ENCODE assay signal across 12 cellular contexts in genomic region chr2:217947341-217948316, GRCh38. TPM values are rescaled to one million over a fixed set of nuclear protein-coding genes. Genes with fewer than 3 reads are reported as not detected.
DNase-seq lines count a peak whose midpoint lies in the region; ATAC-seq and TF ChIP-seq lines count a peak whose summit lies in the region.
"Had no signal": no experiment of that assay in that cellular context is flagged by ENCODE, and none has a peak within 500 bp of the region (broad histone marks: within the 10 kb centered on the region; RNA-seq: fewer than 3 reads in every experiment).

No MANE protein-coding gene starts in this region.

- H3K4me1 Mint-ChIP-seq in WTC11: peaks cover 42% of the 10 kb centered on the region
- H3K4me1 Mint-ChIP-seq in activated T-cell treated with anti-CD3 and anti-CD28 coated beads, Interleukin-2, amount 50 U/mL, for 72 hours (ENCODE audit: low read depth): no peaks in the 10 kb centered on the region
- H3K4me1 Mint-ChIP-seq in immature natural killer cell: peaks cover 0 to 2% of the 10 kb centered on the region in 2 donors

- H3K27ac Mint-ChIP-seq in WTC11: no peak overlapping the region
- H3K27ac Mint-ChIP-seq in activated T-cell treated with anti-CD3 and anti-CD28 coated beads, Interleukin-2, amount 50 U/mL, for 72 hours: no peak overlapping the region
- H3K27ac Mint-ChIP-seq in immature natural killer cell: no peak overlapping the region
- H3K27ac Mint-ChIP-seq: activated naive CD8-positive, alpha-beta T cell treated with anti-CD3 and anti-CD28 coated beads for 36 hours had no signal

- H3K4me3 Mint-ChIP-seq in WTC11 (no peak overlapping the region), immature natural killer cell (no peak overlapping the region)
- no peak overlapping the region for H3K4me3 Mint-ChIP-seq in activated T-cell treated with anti-CD3 and anti-CD28 coated beads, Interleukin-2, amount 50 U/mL, for 72 hours
- H3K4me3 Mint-ChIP-seq: activated naive CD8-positive, alpha-beta T cell treated with anti-CD3 and anti-CD28 coated beads for 36 hours had no signal

- no peaks in the 10 kb centered on the region for H3K27me3 ChIP-seq in stomach smooth muscle (ENCODE audit: control insufficient read depth in 1 of 2, insufficient read depth in 2 of 2, low read length in 2 of 2)
- H3K27me3 ChIP-seq: SJSA1 had no signal

- no peak for TF ChIP-seq CTCF in WTC11 (IDR thresholded peaks at IDR 0.05)

- peak overlapping the region; percentile 46 for H3K27ac ChIP-seq in stomach smooth muscle (ENCODE audit: low read length)
- H3K27ac ChIP-seq: SJSA1 had no signal

- no peak overlapping the region for H3K4me3 ChIP-seq in stomach smooth muscle (ENCODE audit: low read length in 2 of 2)
- H3K4me3 ChIP-seq: SJSA1 had no signal

- H3K36me3 ChIP-seq in stomach smooth muscle (ENCODE audit: control insufficient read depth in 2 of 2, insufficient read depth in 2 of 2, low read length in 2 of 2): no peaks in the 10 kb centered on the region
- H3K36me3 ChIP-seq: SJSA1 had no signal

- CTCF ChIA-PET in WTC11 (lab: Charles Lee): interaction anchor here (0.7 to 3.5 kb wide), 35 partner anchors 9 to 191 kb away, joined by 3 to 27 read pairs (median 4); partner anchors contain the start of gene TNS1

- H3K9me3 ChIP-seq in stomach smooth muscle (ENCODE audit: control insufficient read depth in 2 of 2, low read length in 2 of 2): no peaks in the 10 kb centered on the region
- H3K9me3 ChIP-seq: SJSA1 had no signal

- DNase-seq in NCI-H526 (lab: John Stamatoyannopoulos, UW) (peak; percentile 8), NCI-H526 treated with DMSO at 0.1 percent for 48 hours (lab: John Stamatoyannopoulos, UW) (no peak), WTC11 (ENCODE audit: low spot score) (peak; percentile 54), iPS-NIHi7 (ENCODE audit: extremely low spot score) (peak; percentile 76), immature natural killer cell (no peak), dermis blood vessel endothelial cell (no peak)
- DNase-seq in activated T-cell treated with anti-CD3 and anti-CD28 coated beads, Interleukin-2, amount 50 U/mL, for 72 hours: no peak
- DNase-seq: activated CD4-positive, alpha-beta T cell treated with anti-CD3 and anti-CD28 coated beads, Interleukin-2, amount 50 U/mL, for 4 hours; activated naive CD8-positive, alpha-beta T cell treated with anti-CD3 and anti-CD28 coated beads for 36 hours; NCI-H226 had no signal

- H3K9me3 Mint-ChIP-seq in WTC11: no peaks in the 10 kb centered on the region
- no peaks in the 10 kb centered on the region for H3K9me3 Mint-ChIP-seq in activated T-cell treated with anti-CD3 and anti-CD28 coated beads, Interleukin-2, amount 50 U/mL, for 72 hours
- no peaks in the 10 kb centered on the region for H3K9me3 Mint-ChIP-seq in immature natural killer cell
- H3K9me3 Mint-ChIP-seq: activated naive CD8-positive, alpha-beta T cell treated with anti-CD3 and anti-CD28 coated beads for 36 hours had no signal

- H3K36me3 Mint-ChIP-seq in WTC11: no peaks in the 10 kb centered on the region
- H3K36me3 Mint-ChIP-seq in activated T-cell treated with anti-CD3 and anti-CD28 coated beads, Interleukin-2, amount 50 U/mL, for 72 hours (ENCODE audit: insufficient read depth in 2 of 2): no peaks in the 10 kb centered on the region
- H3K36me3 Mint-ChIP-seq in immature natural killer cell: no peaks in the 10 kb centered on the region
- H3K36me3 Mint-ChIP-seq: activated naive CD8-positive, alpha-beta T cell treated with anti-CD3 and anti-CD28 coated beads for 36 hours had no signal

- no peaks in the 10 kb centered on the region for H3K27me3 Mint-ChIP-seq in WTC11 (ENCODE audit: low read depth)
- peaks cover 22% of the 10 kb centered on the region for H3K27me3 Mint-ChIP-seq in activated T-cell treated with anti-CD3 and anti-CD28 coated beads, Interleukin-2, amount 50 U/mL, for 72 hours (ENCODE audit: low read depth)
- H3K27me3 Mint-ChIP-seq in immature natural killer cell (ENCODE audit: low read depth in 3 of 3): peaks cover 3 to 8% (median 3%) of the 10 kb centered on the region in 3 donors

- POLR2A ChIA-PET in WTC11 (lab: Charles Lee): interaction anchor here (0.6 to 1.4 kb wide), 3 partner anchors 10 to 61 kb away, joined by 3 to 11 read pairs (median 3); no protein-coding TSS in a partner anchor

- H3K4me1 ChIP-seq in stomach smooth muscle (ENCODE audit: control insufficient read depth, insufficient read depth, low read length): peaks cover 86% of the 10 kb centered on the region

- peak overlapping the region in 1 of 2 donors; percentile 23 for H3K9ac ChIP-seq in stomach smooth muscle (ENCODE audit: low read length in 2 of 2)

- ATAC-seq in WTC11: peak; percentile 72
- no peak for ATAC-seq in activated T-cell treated with anti-CD3 and anti-CD28 coated beads, Interleukin-2, amount 50 U/mL, for 72 hours (replicated peaks in 1 of 2)

TF ChIP-seq in WTC11, 78 proteins besides CTCF, POLR2A, EP300 and RAD21:
- TF ChIP-seq USF1 (CRISPR knock-in tag; IDR thresholded peaks at IDR 0.05) (no peak), ZNF232 (CRISPR knock-in tag; IDR thresholded peaks at IDR 0.05) (no peak), MYBL2 (CRISPR knock-in tag; IDR thresholded peaks at IDR 0.05) (no peak), ETV6 (CRISPR knock-in tag; IDR thresholded peaks at IDR 0.05) (no peak), TCF7 (CRISPR knock-in tag; IDR thresholded peaks at IDR 0.05; ENCODE audit: low read depth) (no peak), MAX (CRISPR knock-in tag; IDR thresholded peaks at IDR 0.05) (no peak), ZNF416 (CRISPR knock-in tag; IDR thresholded peaks at IDR 0.05) (no peak), IRF2 (CRISPR knock-in tag; IDR thresholded peaks at IDR 0.05; ENCODE audit: borderline replicate concordance, low read depth) (no peak), ZNF396 (CRISPR knock-in tag; IDR thresholded peaks at IDR 0.05; ENCODE audit: borderline replicate concordance) (no peak)

RNA-seq across cellular contexts. Expression of gene TNS1, which starts 55.2 kb away (rescaled TPM):
- total RNA-seq in WTC11 (2021) (4.2 to 5.4 TPM (median 4.5 TPM) in 3 replicates), dermis blood vessel endothelial cell (45.8 and 65.6 TPM in 2 replicates)
- total RNA-seq in activated T-cell treated with anti-CD3 and anti-CD28 coated beads, Interleukin-2, amount 50 U/mL, for 72 hours: under 1 TPM; 0.65 to 0.93 TPM
- polyA plus RNA-seq in immature natural killer cell: under 1 TPM in 1 of 3 donors, not detected in 2; 0.40 TPM

Comparison
In these comparisons a context has a peak if more than half of its experiments do, and no peak if none do; other contexts are left out.
1. DNase-seq: peak in NCI-H526 (2 of 2), WTC11 (single experiment) and iPS-NIHi7 (single experiment); none in NCI-H526 treated with DMSO at 0.1 percent for 48 hours (single experiment), activated T-cell treated with anti-CD3 and anti-CD28 coated beads, Interleukin-2, amount 50 U/mL, for 72 hours (0 of 2), immature natural killer cell (0 of 3) and dermis blood vessel endothelial cell (single experiment).